In genomic region chr13:34863360-34864135, GRCh38 we compare ENCODE assay signal across 1 cellular context.
TF ChIP-seq lines count a peak whose summit lies in the region.

No MANE protein-coding gene starts in this region.

TF ChIP-seq in HEK293, 187 proteins besides CTCF, POLR2A, EP300 and RAD21 (continued from another document):
- 0 out of 2 replicates have a peak, but pooled peaks have one; percentile 34 for TF ChIP-seq ZNF518A (tag by site-specific recombination; conservative IDR thresholded peaks at IDR 0.05; ENCODE audit: low read depth)
- TF ChIP-seq ZBTB7A (tag by site-specific recombination; IDR thresholded peaks at IDR 0.05; ENCODE audit: low read depth): no peak
- peak; percentile 82; the same call in 1 of the 2 replicates for TF ChIP-seq ZNF660 (tag by site-specific recombination; IDR thresholded peaks at IDR 0.05)
- peak; percentile 76 for TF ChIP-seq SP7 (tag by site-specific recombination; IDR thresholded peaks at IDR 0.05)
- no peak for TF ChIP-seq PRDM2 (tag by site-specific recombination; IDR thresholded peaks at IDR 0.05; ENCODE audit: borderline replicate concordance)
- no peak for TF ChIP-seq RBAK (tag by site-specific recombination; IDR thresholded peaks at IDR 0.05)
- TF ChIP-seq ZNF558 (tag by site-specific recombination; IDR thresholded peaks at IDR 0.05): peak; percentile 60
- no peak for TF ChIP-seq ZNF549 (tag by site-specific recombination; IDR thresholded peaks at IDR 0.05)
- peak; percentile 67; the same call in 1 of the 2 replicates for TF ChIP-seq ZNF639 (tag by site-specific recombination; IDR thresholded peaks at IDR 0.05)
- TF ChIP-seq ZNF37A (tag by site-specific recombination; IDR thresholded peaks at IDR 0.05): no peak
- no peak for TF ChIP-seq ZNF138 (tag by site-specific recombination; IDR thresholded peaks at IDR 0.05; ENCODE audit: borderline replicate concordance)
- no peak for TF ChIP-seq ZNF248 (tag by site-specific recombination; IDR thresholded peaks at IDR 0.05)
- no peak for TF ChIP-seq BCL11B (tag by site-specific recombination; IDR thresholded peaks at IDR 0.05; ENCODE audit: low read depth)
- TF ChIP-seq ZBTB17 (tag by site-specific recombination; IDR thresholded peaks at IDR 0.05): no peak
- TF ChIP-seq ZIC2 (tag by site-specific recombination; IDR thresholded peaks at IDR 0.05): no peak
- TF ChIP-seq ZNF843 (tag by site-specific recombination; IDR thresholded peaks at IDR 0.05): peak; percentile 47; the same call in 1 of the 2 replicates
- peak; percentile 79; the same call in 1 of the 2 replicates for TF ChIP-seq ZFP37 (tag by site-specific recombination; IDR thresholded peaks at IDR 0.05)
- no peak for TF ChIP-seq ZNF555 (tag by site-specific recombination; conservative IDR thresholded peaks at IDR 0.05)
- TF ChIP-seq ZNF311 (tag by site-specific recombination; IDR thresholded peaks at IDR 0.05; ENCODE audit: borderline replicate concordance): no peak
- TF ChIP-seq SCRT1 (tag by site-specific recombination; IDR thresholded peaks at IDR 0.05; ENCODE audit: borderline replicate concordance): no peak
- 0 out of 2 replicates have a peak, but pooled peaks have one; percentile 43 for TF ChIP-seq ZNF324 (tag by site-specific recombination; IDR thresholded peaks at IDR 0.05)
- peak; percentile 34; the same call in 1 of the 2 replicates for TF ChIP-seq TSHZ1 (tag by site-specific recombination; IDR thresholded peaks at IDR 0.05; ENCODE audit: borderline replicate concordance)
- peak; percentile 36; the same call in 1 of the 2 replicates for TF ChIP-seq ZNF501 (tag by site-specific recombination; IDR thresholded peaks at IDR 0.05)
- peak; percentile 80 for TF ChIP-seq ZNF184 (tag by site-specific recombination; IDR thresholded peaks at IDR 0.05)
- TF ChIP-seq ZSCAN18 (tag by site-specific recombination; IDR thresholded peaks at IDR 0.05): no peak
- TF ChIP-seq PRDM10 (tag by site-specific recombination; IDR thresholded peaks at IDR 0.05): no peak
- TF ChIP-seq ZNF513 (tag by site-specific recombination; IDR thresholded peaks at IDR 0.05): no peak
- peak; percentile 95 for TF ChIP-seq ZNF629 (tag by site-specific recombination; IDR thresholded peaks at IDR 0.05)
- TF ChIP-seq KLF1 (tag by site-specific recombination; IDR thresholded peaks at IDR 0.05): no peak
- peak; percentile 63 for TF ChIP-seq ZNF335 (tag by site-specific recombination; conservative IDR thresholded peaks at IDR 0.05)
- TF ChIP-seq PRDM1 (tag by site-specific recombination; IDR thresholded peaks at IDR 0.05): peak; percentile 38; the same call in 1 of the 2 replicates
TF ChIP-seq in HEK293: peak in this region for 27.
